Comparison of ENCODE assay signal across 29 cellular contexts in genomic region chr18:50509012-50509411, GRCh38. TPM values are rescaled to one million over a fixed set of nuclear protein-coding genes. Genes with fewer than 3 reads are reported as not detected.
"Had no signal": no experiment of that assay in that cellular context is flagged by ENCODE, and none has a peak within 500 bp of the region (broad histone marks: within the 10 kb centered on the region; RNA-seq: fewer than 3 reads in every experiment).

No MANE protein-coding gene starts in this region.

- H3K9me3 ChIP-seq: gastrocnemius medialis, left lung, neutrophil, pancreas, right atrium auricular region, thyroid gland had no signal

- H3K36me3 ChIP-seq: gastrocnemius medialis, heart right ventricle, left lung, neutrophil, pancreas, right atrium auricular region, thyroid gland had no signal

- H3K4me1 ChIP-seq: gastrocnemius medialis, heart right ventricle, left lung, pancreas, right atrium auricular region had no signal

- H3K27me3 ChIP-seq: gastrocnemius medialis, heart right ventricle, neutrophil, pancreas, right atrium auricular region, thyroid gland had no signal

- DNase-seq: dermis blood vessel endothelial cell; foreskin fibroblast; gastrocnemius medialis; heart right ventricle; left cardiac atrium; left lung; mammary epithelial cell; naive B cell; pancreas; stimulated activated CD4-positive, alpha-beta T cell treated with anti-CD3 and anti-CD28 coated beads, Interleukin-12 subunit alpha, Interleukin-12 subunit beta, amount 100 ng/mL, for 4 hours; stimulated activated CD4-positive, alpha-beta T cell treated with anti-CD3 and anti-CD28 coated beads, Interleukin-1b, Interleukin-23, amount 100 ng/mL, for 48 hours; stimulated activated CD4-positive, alpha-beta T cell treated with anti-CD3 and anti-CD28 coated beads, Interleukin-4, amount 100 ng/mL, for 1 hour; stimulated activated CD8-positive, alpha-beta memory T cell treated with anti-CD3 and anti-CD28 coated beads, Interleukin-4, amount 100 ng/mL, for 48 hours; stimulated activated naive CD4-positive, alpha-beta T cell; stimulated activated naive CD8-positive, alpha-beta T cell treated with anti-CD3 and anti-CD28 coated beads, Interleukin-15, amount 100 ng/mL, for 72 hours; thyroid gland; trophoblast cell had no signal

- H3K4me3 ChIP-seq: coronary artery, gastrocnemius medialis, heart right ventricle, left lung, pancreas, right atrium auricular region, smooth muscle cell, thyroid gland had no signal

- H3K27ac Mint-ChIP-seq: naive B cell; natural killer cell treated with Interleukin-12 subunit alpha and Interleukin-12 subunit beta and Interleukin-15 and Interleukin-18, amount 100 ng/mL, for 72 hours; stimulated activated naive CD8-positive, alpha-beta T cell treated with anti-CD3 and anti-CD28 coated beads, Interleukin-15, amount 100 ng/mL, for 72 hours had no signal

- H3K4me1 Mint-ChIP-seq: central memory CD8-positive, alpha-beta T cell; naive B cell; stimulated activated naive CD8-positive, alpha-beta T cell treated with anti-CD3 and anti-CD28 coated beads, Interleukin-15, amount 100 ng/mL, for 72 hours had no signal

- H3K9me3 Mint-ChIP-seq: central memory CD8-positive, alpha-beta T cell; natural killer cell treated with Interleukin-12 subunit alpha and Interleukin-12 subunit beta and Interleukin-15 and Interleukin-18, amount 100 ng/mL, for 72 hours; neural crest cell; stimulated activated naive CD8-positive, alpha-beta T cell treated with anti-CD3 and anti-CD28 coated beads, Interleukin-15, amount 100 ng/mL, for 72 hours had no signal

- H3K4me3 Mint-ChIP-seq: central memory CD8-positive, alpha-beta T cell; naive B cell; natural killer cell treated with Interleukin-12 subunit alpha and Interleukin-12 subunit beta and Interleukin-15 and Interleukin-18, amount 100 ng/mL, for 72 hours; neural crest cell; stimulated activated naive CD8-positive, alpha-beta T cell treated with anti-CD3 and anti-CD28 coated beads, Interleukin-15, amount 100 ng/mL, for 72 hours had no signal

- H3K4me2 ChIP-seq: smooth muscle cell had no signal

- H3K36me3 Mint-ChIP-seq: naive B cell; natural killer cell treated with Interleukin-12 subunit alpha and Interleukin-12 subunit beta and Interleukin-15 and Interleukin-18, amount 100 ng/mL, for 72 hours had no signal

- H3K27ac ChIP-seq: coronary artery, epithelial cell of prostate, gastrocnemius medialis, heart right ventricle, left lung, neutrophil, pancreas, right atrium auricular region, thyroid gland had no signal

- ATAC-seq: esophagus mucosa; gastrocnemius medialis; heart right ventricle; left cardiac atrium; left lung; natural killer cell treated with Interleukin-12 subunit alpha and Interleukin-12 subunit beta and Interleukin-15 and Interleukin-18, amount 100 ng/mL, for 72 hours; pancreas; sciatic nerve; stimulated activated naive CD8-positive, alpha-beta T cell treated with anti-CD3 and anti-CD28 coated beads, Interleukin-15, amount 100 ng/mL, for 72 hours had no signal

RNA-seq across cellular contexts. Expression of gene MAPK4, which starts 50.9 kb away (rescaled TPM):
- total RNA-seq: dermis blood vessel endothelial cell; mesenteric fat pad; mononuclear cell; natural killer cell treated with Interleukin-12 subunit alpha and Interleukin-12 subunit beta and Interleukin-15 and Interleukin-18, amount 100 ng/mL, for 72 hours had no signal
- polyA plus RNA-seq: smooth muscle cell had no signal
